In genomic region chr5:139404484-139404840, GRCh38 we compare ENCODE assay signal across 8 cellular contexts. TPM values are rescaled to one million over a fixed set of nuclear protein-coding genes. Genes with fewer than 3 reads are reported as not detected.
DNase-seq lines count a peak whose midpoint lies in the region; ATAC-seq, FAIRE-seq and TF ChIP-seq lines count a peak whose summit lies in the region.

No MANE protein-coding gene starts in this region.

- H3K79me2 ChIP-seq in SK-N-SH (ENCODE audit: insufficient read depth): no peaks in the 10 kb centered on the region

- intact Hi-C loops in activated CD8-positive, alpha-beta T cell treated with anti-CD3 and anti-CD28 coated beads for 36 hours (cut with micrococcal nuclease): no loop called here
- intact Hi-C loops in kidney (cut with DNase I): no loop called here

- H3K27me3 Mint-ChIP-seq in activated CD8-positive, alpha-beta T cell treated with anti-CD3 and anti-CD28 coated beads for 36 hours: no peaks in the 10 kb centered on the region

- ATAC-seq in SK-N-SH treated with all-trans-retinoic acid at 6 μM for 48 hours (no peak), GM21717 (IDR thresholded peaks at IDR 0.05; ENCODE audit: unreplicated experiment) (no peak)
- ATAC-seq in activated CD8-positive, alpha-beta T cell treated with anti-CD3 and anti-CD28 coated beads for 36 hours: no peak

- TF ChIP-seq CTCF in SK-N-SH (IDR thresholded peaks at IDR 0.05): no peak
- no peak for TF ChIP-seq CTCF in activated CD8-positive, alpha-beta T cell treated with anti-CD3 and anti-CD28 coated beads for 36 hours (IDR thresholded peaks at IDR 0.05)
- TF ChIP-seq CTCF in kidney (IDR thresholded peaks at IDR 0.05; ENCODE audit: borderline replicate concordance, extremely low read depth, insufficient read depth): no peak

- H3K9me3 Mint-ChIP-seq in activated CD8-positive, alpha-beta T cell treated with anti-CD3 and anti-CD28 coated beads for 36 hours: no peaks in the 10 kb centered on the region

- no peak for TF ChIP-seq EP300 in SK-N-SH (IDR thresholded peaks at IDR 0.05; ENCODE audit: borderline replicate concordance in 1 of 2, low read depth in 1 of 2, low read length in 1 of 2)

- H3K36me3 Mint-ChIP-seq in activated CD8-positive, alpha-beta T cell treated with anti-CD3 and anti-CD28 coated beads for 36 hours (ENCODE audit: low read depth): no peaks in the 10 kb centered on the region

- 86% methylated on average over 5 of the region's 5 CpGs for WGBS in SK-N-SH (ENCODE audit: low lambda C conversion rate)

- peak overlapping the region; percentile 99 for H3K27ac Mint-ChIP-seq in activated CD8-positive, alpha-beta T cell treated with anti-CD3 and anti-CD28 coated beads for 36 hours

- H3K27ac ChIP-seq in SK-N-SH (ENCODE audit: low read depth in 2 of 2, low read length in 1 of 2) (peak overlapping the region; percentile 83 to 94), kidney (ENCODE audit: low read depth in 2 of 2, low read length in 2 of 2) (peak overlapping the region; percentile 95), substantia nigra (ENCODE audit: low read depth, low read length, poor library complexity, severe bottlenecking) (peak overlapping the region; percentile 93)

- no peaks in the 10 kb centered on the region for H3K9me2 ChIP-seq in SK-N-SH

- H3K4me3 ChIP-seq in SK-N-SH (ENCODE audit: low read depth in 2 of 2, low read length in 1 of 2): peak overlapping the region in 1 of 2 experiments; percentile 57; a peak in 2 of 4 replicates
- H3K4me3 ChIP-seq in kidney (ENCODE audit: low read length in 2 of 2): peak overlapping the region; percentile 62 to 72

- POLR2A ChIA-PET in SK-N-SH (lab: Yijun Ruan, JAX): interaction anchor here (0.6 to 1.1 kb wide), 3 partner anchors 10 to 156 kb away, joined by 3 to 4 read pairs (median 3); partner anchors contain the start of gene PROB1
- POLR2A ChIA-PET in activated CD8-positive, alpha-beta T cell treated with anti-CD3 and anti-CD28 coated beads for 36 hours (lab: Charles Lee): interaction anchor here (0.6 to 6.5 kb wide), 9 partner anchors 10 to 157 kb away, joined by 3 to 49 read pairs (median 4); partner anchors contain the start of genes DNAJC18, MZB1, PAIP2 and UBE2D2

- H3K36me3 ChIP-seq in SK-N-SH (replicated peaks in 1 of 2; ENCODE audit: control insufficient read depth in 1 of 2, insufficient read depth in 2 of 2, low read length in 1 of 2) (peaks cover 0 to 2% of the 10 kb centered on the region in 2 experiments), kidney (ENCODE audit: control insufficient read depth in 1 of 2, insufficient read depth in 2 of 2, low read length in 2 of 2) (no peaks in the 10 kb centered on the region)

- H3K9ac ChIP-seq in SK-N-SH (peak overlapping the region; percentile 74; the same call in 1 of the 2 replicates), kidney (ENCODE audit: low read length in 2 of 2) (peak overlapping the region; percentile 20 to 75)

- peak overlapping the region; percentile 76 for H3K4me2 ChIP-seq in SK-N-SH

- H2AFZ ChIP-seq in SK-N-SH (ENCODE audit: low read depth): peak overlapping the region; percentile 82

- H3K4me3 Mint-ChIP-seq in activated CD8-positive, alpha-beta T cell treated with anti-CD3 and anti-CD28 coated beads for 36 hours: peak overlapping the region; percentile 85

- no peak for FAIRE-seq in kidney (lab: Jason Lieb, UNC)

- H3K4me1 Mint-ChIP-seq in activated CD8-positive, alpha-beta T cell treated with anti-CD3 and anti-CD28 coated beads for 36 hours (ENCODE audit: low read depth): peaks cover 34% of the 10 kb centered on the region

- H4K20me1 ChIP-seq in SK-N-SH (ENCODE audit: insufficient read depth): no peaks in the 10 kb centered on the region

- DNase-seq in SK-N-SH: no peak
- peak; percentile 30 for DNase-seq in activated CD8-positive, alpha-beta T cell treated with anti-CD3 and anti-CD28 coated beads for 36 hours
- DNase-seq in kidney: no peak
- no peak for DNase-seq in substantia nigra (lab: John Stamatoyannopoulos, UW)
- DNase-seq in EL: no peak
- DNase-seq in Ammon's horn (ENCODE audit: low spot score): no peak

- no peaks in the 10 kb centered on the region for H3K9me3 ChIP-seq in SK-N-SH
- no peaks in the 10 kb centered on the region for H3K9me3 ChIP-seq in kidney (ENCODE audit: control insufficient read depth in 1 of 2, low read length in 2 of 2)

- CTCF ChIA-PET in SK-N-SH (lab: Yijun Ruan, JAX): interaction anchor here (0.6 to 3.4 kb wide), 5 partner anchors 12 to 109 kb away, joined by 3 to 29 read pairs (median 7); partner anchors contain the start of genes MZB1 and PROB1
- CTCF ChIA-PET in activated CD8-positive, alpha-beta T cell treated with anti-CD3 and anti-CD28 coated beads for 36 hours (lab: Charles Lee): interaction anchor here (1.4 to 4.4 kb wide), 3 partner anchors 12 to 104 kb away, joined by 3 to 34 read pairs (median 5); no protein-coding TSS in a partner anchor

- H3K4me1 ChIP-seq in SK-N-SH (ENCODE audit: control insufficient read depth in 1 of 2, insufficient read depth in 2 of 2, low read depth in 1 of 2, low read length in 1 of 2) (peaks cover 0 to 14% of the 10 kb centered on the region in 2 experiments; a peak in 1 of 4 replicates), kidney (ENCODE audit: control insufficient read depth in 1 of 2, insufficient read depth in 1 of 2, low read depth in 1 of 2, low read length in 2 of 2) (peaks cover 11 to 25% of the 10 kb centered on the region in 2 donors)

- no peaks in the 10 kb centered on the region for H3K27me3 ChIP-seq in SK-N-SH (ENCODE audit: insufficient read depth)

- peaks cover 8% of the 10 kb centered on the region for H3F3A ChIP-seq in SK-N-SH (replicated peaks; ENCODE audit: insufficient read depth)

- TF ChIP-seq RAD21 in SK-N-SH (IDR thresholded peaks at IDR 0.05; ENCODE audit: low read length): no peak

TF ChIP-seq in SK-N-SH, 30 proteins besides CTCF, POLR2A, EP300 and RAD21 (continues in another document):
- TF ChIP-seq EZH2phosphoT487 (IDR thresholded peaks at IDR 0.05; ENCODE audit: borderline replicate concordance, low read depth): no peak

TF ChIP-seq in SK-N-SH treated with all-trans-retinoic acid at 6 μM for 48 hours, 23 proteins besides CTCF, POLR2A, EP300 and RAD21:
- TF ChIP-seq ESRRG (CRISPR knock-in tag; IDR thresholded peaks at IDR 0.05) (no peak), OSR1 (CRISPR knock-in tag; IDR thresholded peaks at IDR 0.05) (no peak), ZFP3 (CRISPR knock-in tag; IDR thresholded peaks at IDR 0.05) (no peak)

RNA-seq across cellular contexts. Expression of gene SPATA24, which starts 0.6 kb away (rescaled TPM):
- polyA plus RNA-seq in SK-N-SH (2012; rRNA removed) (7.6 and 10.8 TPM in 2 replicates), kidney (ENCODE audit: insufficient read depth, low read depth, low replicate concordance) (21.6 TPM)
- polyA plus RNA-seq in SK-N-SH (2012; cell fraction: cytosol; rRNA removed): 8.6 and 11.1 TPM in 2 replicates
- polyA plus RNA-seq in SK-N-SH (2012; cell fraction: nucleus; rRNA removed): 11.5 and 13.5 TPM in 2 replicates
- 1 to 10 TPM; 4.3 to 4.4 TPM for total RNA-seq in activated CD8-positive, alpha-beta T cell treated with anti-CD3 and anti-CD28 coated beads for 36 hours
- 6.8 TPM for total RNA-seq in kidney

RNA-seq across cellular contexts. Expression of gene PROB1, which starts 9.6 kb away (rescaled TPM):
- polyA plus RNA-seq in SK-N-SH (2012; rRNA removed) (0.44 and 0.62 TPM in 2 replicates), kidney (ENCODE audit: insufficient read depth, low read depth, low replicate concordance) (1.5 TPM)
- 0.22 and 0.30 TPM in 2 replicates for polyA plus RNA-seq in SK-N-SH (2012; cell fraction: cytosol; rRNA removed)
- 3.4 and 3.7 TPM in 2 replicates for polyA plus RNA-seq in SK-N-SH (2012; cell fraction: nucleus; rRNA removed)
- 1 to 10 TPM; 3.9 to 4.1 TPM for total RNA-seq in activated CD8-positive, alpha-beta T cell treated with anti-CD3 and anti-CD28 coated beads for 36 hours
- total RNA-seq in kidney: 3.8 TPM

RNA-seq across cellular contexts. Expression of gene MZB1, which starts 14.7 kb away (rescaled TPM):
- 0.06 TPM in 1 of 2 replicates, not detected in the other for polyA plus RNA-seq in SK-N-SH (2012; rRNA removed)
- not detected in 2 replicates for polyA plus RNA-seq in SK-N-SH (2012; cell fraction: cytosol; rRNA removed)
- 0.10 and 0.16 TPM in 2 replicates for polyA plus RNA-seq in SK-N-SH (2012; cell fraction: nucleus; rRNA removed)
- 10 to 100 TPM; 14.4 to 14.5 TPM for total RNA-seq in activated CD8-positive, alpha-beta T cell treated with anti-CD3 and anti-CD28 coated beads for 36 hours
- total RNA-seq in kidney: 49.6 TPM
- 1.2 TPM for polyA plus RNA-seq in kidney (ENCODE audit: insufficient read depth, low read depth, low replicate concordance)

RNA-seq across cellular contexts. Expression of gene SLC23A1, which starts 21.4 kb away (rescaled TPM):
- polyA plus RNA-seq in SK-N-SH (2012; rRNA removed) (not detected in 2 replicates), kidney (ENCODE audit: insufficient read depth, low read depth, low replicate concordance) (31.9 TPM)
- 0.01 TPM in 1 of 2 replicates, not detected in the other for polyA plus RNA-seq in SK-N-SH (2012; cell fraction: cytosol; rRNA removed)
- 0.05 TPM in 1 of 2 replicates, not detected in the other for polyA plus RNA-seq in SK-N-SH (2012; cell fraction: nucleus; rRNA removed)
- under 1 TPM; 0.63 to 0.89 TPM for total RNA-seq in activated CD8-positive, alpha-beta T cell treated with anti-CD3 and anti-CD28 coated beads for 36 hours
- 3.5 TPM for total RNA-seq in kidney

RNA-seq across cellular contexts. Expression of gene DNAJC18, which starts 34.9 kb away (rescaled TPM):
- polyA plus RNA-seq in SK-N-SH (2012; rRNA removed) (7.4 and 10.3 TPM in 2 replicates), kidney (ENCODE audit: insufficient read depth, low read depth, low replicate concordance) (3.9 TPM)
- polyA plus RNA-seq in SK-N-SH (2012; cell fraction: cytosol; rRNA removed): 10.7 and 14.5 TPM in 2 replicates
- 3.1 and 7.3 TPM in 2 replicates for polyA plus RNA-seq in SK-N-SH (2012; cell fraction: nucleus; rRNA removed)
- 10 to 100 TPM; 24.9 to 27.5 TPM for total RNA-seq in activated CD8-positive, alpha-beta T cell treated with anti-CD3 and anti-CD28 coated beads for 36 hours
- total RNA-seq in kidney: 13.7 TPM
